ENCODE assay signal across 14 cellular contexts in the genomic region with DNA sequence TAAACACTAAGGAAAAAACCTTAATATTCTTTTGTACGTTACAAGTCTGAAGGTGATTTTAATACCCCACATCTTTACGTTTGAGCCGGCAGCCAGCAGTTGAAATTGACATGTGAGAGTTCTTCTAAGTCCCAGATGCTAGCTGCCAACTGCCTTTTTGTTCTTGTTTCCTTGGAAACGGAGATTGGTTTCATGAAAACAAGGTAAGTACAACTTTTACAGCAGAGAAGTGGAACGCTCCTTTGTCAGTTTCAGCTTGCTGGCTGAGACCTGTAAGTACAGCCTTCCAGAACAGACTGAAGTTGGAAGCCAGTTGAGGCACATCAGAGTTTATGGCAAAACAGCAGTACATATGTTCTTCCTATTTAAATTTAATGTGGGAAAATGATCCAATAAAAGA.
DNase-seq lines count a peak whose midpoint lies in the region; ATAC-seq and TF ChIP-seq lines count a peak whose summit lies in the region.
"Had no signal": no experiment of that assay in that cellular context is flagged by ENCODE, and none has a peak within 500 bp of the region (broad histone marks: within the 10 kb centered on the region; RNA-seq: fewer than 3 reads in every experiment).

No MANE protein-coding gene starts in this region.

- DNase-seq in NCI-H1417 (lab: John Stamatoyannopoulos, UW) (peak in 2 of 3 experiments; percentile 16 to 61), NCI-H1417 treated with DMSO at 0.1 percent for 48 hours (lab: John Stamatoyannopoulos, UW) (no peak), NCI-H774 (lab: John Stamatoyannopoulos, UW) (peak; percentile 61), fibroblast of pulmonary artery (ENCODE audit: low read depth) (peak; percentile 63), smooth muscle cell (lab: John Stamatoyannopoulos, UW; ENCODE audit: unreplicated experiment) (no peak), NCI-H2029 (lab: John Stamatoyannopoulos, UW) (no peak)
- DNase-seq in activated T-cell treated with anti-CD3 and anti-CD28 coated beads, Interleukin-2, amount 50 U/mL, for 72 hours = no peak
- DNase-seq: activated effector memory CD4-positive, alpha-beta T cell treated with Interleukin-2 at 50 U/mL for 16 hours; Right ventricle myocardium superior; stimulated activated CD4-positive, alpha-beta T cell treated with anti-CD3 and anti-CD28 coated beads, Interleukin-4, amount 100 ng/mL, for 1 hour; substantia nigra had no signal

- H3K9ac ChIP-seq in smooth muscle cell (ENCODE audit: low read depth) = no peak overlapping the region

- TF ChIP-seq CTCF in fibroblast of pulmonary artery (IDR thresholded peaks at IDR 0.05; ENCODE audit: low read length, missing control alignments) (no peak), smooth muscle cell (IDR thresholded peaks at IDR 0.05; ENCODE audit: borderline replicate concordance, insufficient read depth, poor library complexity, severe bottlenecking) (no peak)

- no peaks in the 10 kb centered on the region for H3K27me3 ChIP-seq in smooth muscle cell (ENCODE audit: low read depth)

- peaks cover 2 to 3% of the 10 kb centered on the region in 2 donors for H3K9me3 Mint-ChIP-seq in activated T-cell treated with anti-CD3 and anti-CD28 coated beads, Interleukin-2, amount 50 U/mL, for 72 hours
- H3K9me3 Mint-ChIP-seq: dendritic cell treated with granulocyte-macrophage colony-stimulating factor and Interleukin-4, amounts not matched to agents 40 ng/mL and 50 ng/mL, for 4 days; neural crest cell had no signal

- H3F3A ChIP-seq in smooth muscle cell (ENCODE audit: low read depth) = no peaks in the 10 kb centered on the region

- H3K4me2 ChIP-seq in smooth muscle cell = no peak overlapping the region

- WGBS in smooth muscle cell (ENCODE audit: low lambda C conversion rate) = 83% methylated on average over 5 of the region's 5 CpGs

- no peak overlapping the region for H3K4me3 Mint-ChIP-seq in activated T-cell treated with anti-CD3 and anti-CD28 coated beads, Interleukin-2, amount 50 U/mL, for 72 hours
- H3K4me3 Mint-ChIP-seq: dendritic cell treated with granulocyte-macrophage colony-stimulating factor and Interleukin-4, amounts not matched to agents 40 ng/mL and 50 ng/mL, for 4 days; neural crest cell had no signal

- no peak overlapping the region for H3K27ac ChIP-seq in smooth muscle cell (ENCODE audit: low read depth)

- H3K4me1 Mint-ChIP-seq in activated T-cell treated with anti-CD3 and anti-CD28 coated beads, Interleukin-2, amount 50 U/mL, for 72 hours (ENCODE audit: low read depth) = no peaks in the 10 kb centered on the region

- no peak for ATAC-seq in activated T-cell treated with anti-CD3 and anti-CD28 coated beads, Interleukin-2, amount 50 U/mL, for 72 hours (replicated peaks in 1 of 2)
- no peak for ATAC-seq in GM18909 (IDR thresholded peaks at IDR 0.05; ENCODE audit: poor library complexity, unreplicated experiment)

- H2AFZ ChIP-seq in smooth muscle cell (ENCODE audit: low read depth) = peak overlapping the region; percentile 35

- peaks cover 4% of the 10 kb centered on the region for H3K4me1 ChIP-seq in smooth muscle cell (ENCODE audit: low read depth)

- no peaks in the 10 kb centered on the region for H3K79me2 ChIP-seq in smooth muscle cell (ENCODE audit: low read depth)

- H3K4me3 ChIP-seq in fibroblast of pulmonary artery (replicated peaks; ENCODE audit: low read depth, low read length) (no peak overlapping the region), smooth muscle cell (no peak overlapping the region)

- no peaks in the 10 kb centered on the region for H3K36me3 Mint-ChIP-seq in activated T-cell treated with anti-CD3 and anti-CD28 coated beads, Interleukin-2, amount 50 U/mL, for 72 hours (ENCODE audit: insufficient read depth in 2 of 2)

- no peaks in the 10 kb centered on the region for H3K27me3 Mint-ChIP-seq in activated T-cell treated with anti-CD3 and anti-CD28 coated beads, Interleukin-2, amount 50 U/mL, for 72 hours (ENCODE audit: low read depth)
- H3K27me3 Mint-ChIP-seq: dendritic cell treated with granulocyte-macrophage colony-stimulating factor and Interleukin-4, amounts not matched to agents 40 ng/mL and 50 ng/mL, for 4 days had no signal

- H4K20me1 ChIP-seq in smooth muscle cell (ENCODE audit: low read depth) = no peaks in the 10 kb centered on the region

- no peak overlapping the region for H3K27ac Mint-ChIP-seq in activated T-cell treated with anti-CD3 and anti-CD28 coated beads, Interleukin-2, amount 50 U/mL, for 72 hours
- H3K27ac Mint-ChIP-seq: dendritic cell treated with granulocyte-macrophage colony-stimulating factor and Interleukin-4, amounts not matched to agents 40 ng/mL and 50 ng/mL, for 4 days had no signal

- H3K9me3 ChIP-seq in smooth muscle cell (replicated peaks; ENCODE audit: low read depth) = no peaks in the 10 kb centered on the region

- H3K36me3 ChIP-seq in smooth muscle cell (ENCODE audit: low read depth) = no peaks in the 10 kb centered on the region

Comparison
In these comparisons a context has a peak if more than half of its experiments do, and no peak if none do; other contexts are left out.
1. DNase-seq: peak in NCI-H1417 (2 of 3), NCI-H774 (single experiment) and fibroblast of pulmonary artery (single experiment); none in NCI-H1417 treated with DMSO at 0.1 percent for 48 hours (single experiment), smooth muscle cell (single experiment), activated T-cell treated with anti-CD3 and anti-CD28 coated beads, Interleukin-2, amount 50 U/mL, for 72 hours (0 of 2) and NCI-H2029 (single experiment).